In genomic region chr18:48711651-48712486, GRCh38 we compare ENCODE assay signal across 1 cellular context.
TF ChIP-seq lines count a peak whose summit lies in the region.

No MANE protein-coding gene starts in this region.

TF ChIP-seq in K562, 482 proteins besides CTCF, POLR2A, EP300 and RAD21 (continued from another document and continues in another):
- TF ChIP-seq ZNF274 (IDR thresholded peaks at IDR 0.05; ENCODE audit: borderline replicate concordance, low read depth, low read length) (no peak), SIRT6 (IDR thresholded peaks at IDR 0.05; ENCODE audit: low read depth, low read length) (no peak), POLR3G (IDR thresholded peaks at IDR 0.05; ENCODE audit: extremely low read depth, insufficient read length, insufficient replicate concordance) (no peak), BRD4 (IDR thresholded peaks at IDR 0.05) (no peak), U2AF2 (optimal IDR thresholded peaks at IDR 0.05; ENCODE audit: low read depth, low read length) (no peak), DEAF1 (CRISPR knock-in tag; IDR thresholded peaks at IDR 0.05) (peak; percentile 52), ARID2 (IDR thresholded peaks at IDR 0.05) (peak; percentile 45; the same call in 1 of the 2 replicates), SRF (CRISPR knock-in tag; IDR thresholded peaks at IDR 0.05) (peak in 1 of 2 experiments; percentile 77; a peak in 1 of 4 replicates), E2F4 (CRISPR knock-in tag; IDR thresholded peaks at IDR 0.05; ENCODE audit: low read depth) (no peak), CC2D1A (IDR thresholded peaks at IDR 0.05) (peak; percentile 39; the same call in 1 of the 2 replicates), CHD7 (IDR thresholded peaks at IDR 0.05; ENCODE audit: low read depth, low read length) (no peak), SMC3 (conservative IDR thresholded peaks at IDR 0.05; ENCODE audit: insufficient read depth, low read depth, low read length) (peak; percentile 52; the same call in 1 of the 2 replicates), LCOR (CRISPR knock-in tag; IDR thresholded peaks at IDR 0.05) (no peak), FOXO4 (CRISPR knock-in tag; IDR thresholded peaks at IDR 0.05) (no peak), MCM7 (IDR thresholded peaks at IDR 0.05) (no peak), RBM22 (IDR thresholded peaks at IDR 0.05; ENCODE audit: low read depth, low read length, poor library complexity, severe bottlenecking) (no peak), MBD2 (IDR thresholded peaks at IDR 0.05; ENCODE audit: borderline replicate concordance, low read depth) (no peak), SNAPC5 (CRISPR knock-in tag; IDR thresholded peaks at IDR 0.05) (no peak), ZNF695 (CRISPR knock-in tag; IDR thresholded peaks at IDR 0.05) (no peak), TFAM (CRISPR knock-in tag; conservative IDR thresholded peaks at IDR 0.05) (no peak), LARP7 (IDR thresholded peaks at IDR 0.05) (no peak), TRIM25 (IDR thresholded peaks at IDR 0.05; ENCODE audit: borderline replicate concordance) (no peak), MAZ (CRISPR knock-in tag; conservative IDR thresholded peaks at IDR 0.05 in 1 of 2, IDR thresholded peaks at IDR 0.05 in 1 of 2) (0 out of 4 replicates have a peak, but pooled peaks of 1 of the 2 experiments have one; percentile 31), CHD1 (IDR thresholded peaks at IDR 0.05; ENCODE audit: low read length) (no peak), EP400 (IDR thresholded peaks at IDR 0.05) (no peak), ZSCAN32 (CRISPR knock-in tag; IDR thresholded peaks at IDR 0.05) (no peak), SPI1 (IDR thresholded peaks at IDR 0.05; ENCODE audit: borderline replicate concordance, low read depth, low read length) (no peak), CSDE1 (IDR thresholded peaks at IDR 0.05) (no peak), CEBPB (tag; IDR thresholded peaks at IDR 0.05) (no peak), YY1 (IDR thresholded peaks at IDR 0.05; ENCODE audit: borderline replicate concordance in 1 of 3, control insufficient read depth in 1 of 3, extremely low read depth in 1 of 3, insufficient read depth in 3 of 3, insufficient read length in 1 of 3, insufficient replicate concordance in 2 of 3, low read depth in 1 of 3, low read length in 2 of 3) (no peak), PREB (CRISPR knock-in tag; IDR thresholded peaks at IDR 0.05) (no peak), ARNT (IDR thresholded peaks at IDR 0.05) (no peak), KDM4B (IDR thresholded peaks at IDR 0.05; ENCODE audit: borderline replicate concordance in 2 of 2, low read depth in 1 of 2) (no peak), ZNF134 (CRISPR knock-in tag; conservative IDR thresholded peaks at IDR 0.05) (no peak), STAG1 (CRISPR knock-in tag; IDR thresholded peaks at IDR 0.05; ENCODE audit: borderline replicate concordance) (peak; percentile 83), RNF219 (CRISPR knock-in tag; IDR thresholded peaks at IDR 0.05) (no peak), ZKSCAN3 (CRISPR knock-in tag; IDR thresholded peaks at IDR 0.05) (no peak), ZFP91 (CRISPR knock-in tag; IDR thresholded peaks at IDR 0.05) (no peak), NR3C1 (CRISPR knock-in tag; IDR thresholded peaks at IDR 0.05) (no peak), BHLHE40 (IDR thresholded peaks at IDR 0.05; ENCODE audit: low read length) (peak; percentile 32; the same call in 1 of the 2 replicates)
